ENCODE assay signal across 1 cellular context in the genomic region with DNA sequence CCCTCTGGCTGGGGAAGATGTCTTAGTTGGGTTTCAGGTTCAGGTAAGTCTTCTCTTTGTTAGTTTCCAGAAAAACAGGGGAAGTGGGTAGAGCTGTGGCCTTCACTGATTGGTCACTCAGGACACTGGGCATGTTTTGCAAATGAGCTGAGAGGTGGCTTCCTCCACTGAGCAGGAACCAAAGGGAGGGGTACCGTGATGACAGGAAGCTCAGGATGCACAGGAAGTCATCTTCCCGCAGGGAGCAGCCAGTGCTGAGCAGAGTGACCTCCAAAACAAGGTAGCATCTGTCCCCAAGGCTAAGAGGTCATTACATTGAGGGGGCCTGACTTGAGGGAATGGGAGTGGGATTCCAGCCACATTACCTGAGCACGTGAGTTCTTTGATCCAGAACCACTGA.
TF ChIP-seq lines count a peak whose summit lies in the region.

No MANE protein-coding gene starts in this region.

TF ChIP-seq in GM23338, 12 proteins besides CTCF, POLR2A, EP300 and RAD21 (continued from another document):
- TF ChIP-seq CREB1 (CRISPR knock-in tag; IDR thresholded peaks at IDR 0.05; ENCODE audit: low read depth) (no peak), EZH2 (IDR thresholded peaks at IDR 0.05; ENCODE audit: low read depth, unreplicated experiment) (no peak), STAT1 (IDR thresholded peaks at IDR 0.05; ENCODE audit: unreplicated experiment) (no peak), ZNF331 (CRISPR knock-in tag; IDR thresholded peaks at IDR 0.05; ENCODE audit: low read depth) (no peak), JUNB (IDR thresholded peaks at IDR 0.05; ENCODE audit: unreplicated experiment) (no peak), ZNF114 (CRISPR knock-in tag; IDR thresholded peaks at IDR 0.05) (no peak)
- TF ChIP-seq, protein P1, sequence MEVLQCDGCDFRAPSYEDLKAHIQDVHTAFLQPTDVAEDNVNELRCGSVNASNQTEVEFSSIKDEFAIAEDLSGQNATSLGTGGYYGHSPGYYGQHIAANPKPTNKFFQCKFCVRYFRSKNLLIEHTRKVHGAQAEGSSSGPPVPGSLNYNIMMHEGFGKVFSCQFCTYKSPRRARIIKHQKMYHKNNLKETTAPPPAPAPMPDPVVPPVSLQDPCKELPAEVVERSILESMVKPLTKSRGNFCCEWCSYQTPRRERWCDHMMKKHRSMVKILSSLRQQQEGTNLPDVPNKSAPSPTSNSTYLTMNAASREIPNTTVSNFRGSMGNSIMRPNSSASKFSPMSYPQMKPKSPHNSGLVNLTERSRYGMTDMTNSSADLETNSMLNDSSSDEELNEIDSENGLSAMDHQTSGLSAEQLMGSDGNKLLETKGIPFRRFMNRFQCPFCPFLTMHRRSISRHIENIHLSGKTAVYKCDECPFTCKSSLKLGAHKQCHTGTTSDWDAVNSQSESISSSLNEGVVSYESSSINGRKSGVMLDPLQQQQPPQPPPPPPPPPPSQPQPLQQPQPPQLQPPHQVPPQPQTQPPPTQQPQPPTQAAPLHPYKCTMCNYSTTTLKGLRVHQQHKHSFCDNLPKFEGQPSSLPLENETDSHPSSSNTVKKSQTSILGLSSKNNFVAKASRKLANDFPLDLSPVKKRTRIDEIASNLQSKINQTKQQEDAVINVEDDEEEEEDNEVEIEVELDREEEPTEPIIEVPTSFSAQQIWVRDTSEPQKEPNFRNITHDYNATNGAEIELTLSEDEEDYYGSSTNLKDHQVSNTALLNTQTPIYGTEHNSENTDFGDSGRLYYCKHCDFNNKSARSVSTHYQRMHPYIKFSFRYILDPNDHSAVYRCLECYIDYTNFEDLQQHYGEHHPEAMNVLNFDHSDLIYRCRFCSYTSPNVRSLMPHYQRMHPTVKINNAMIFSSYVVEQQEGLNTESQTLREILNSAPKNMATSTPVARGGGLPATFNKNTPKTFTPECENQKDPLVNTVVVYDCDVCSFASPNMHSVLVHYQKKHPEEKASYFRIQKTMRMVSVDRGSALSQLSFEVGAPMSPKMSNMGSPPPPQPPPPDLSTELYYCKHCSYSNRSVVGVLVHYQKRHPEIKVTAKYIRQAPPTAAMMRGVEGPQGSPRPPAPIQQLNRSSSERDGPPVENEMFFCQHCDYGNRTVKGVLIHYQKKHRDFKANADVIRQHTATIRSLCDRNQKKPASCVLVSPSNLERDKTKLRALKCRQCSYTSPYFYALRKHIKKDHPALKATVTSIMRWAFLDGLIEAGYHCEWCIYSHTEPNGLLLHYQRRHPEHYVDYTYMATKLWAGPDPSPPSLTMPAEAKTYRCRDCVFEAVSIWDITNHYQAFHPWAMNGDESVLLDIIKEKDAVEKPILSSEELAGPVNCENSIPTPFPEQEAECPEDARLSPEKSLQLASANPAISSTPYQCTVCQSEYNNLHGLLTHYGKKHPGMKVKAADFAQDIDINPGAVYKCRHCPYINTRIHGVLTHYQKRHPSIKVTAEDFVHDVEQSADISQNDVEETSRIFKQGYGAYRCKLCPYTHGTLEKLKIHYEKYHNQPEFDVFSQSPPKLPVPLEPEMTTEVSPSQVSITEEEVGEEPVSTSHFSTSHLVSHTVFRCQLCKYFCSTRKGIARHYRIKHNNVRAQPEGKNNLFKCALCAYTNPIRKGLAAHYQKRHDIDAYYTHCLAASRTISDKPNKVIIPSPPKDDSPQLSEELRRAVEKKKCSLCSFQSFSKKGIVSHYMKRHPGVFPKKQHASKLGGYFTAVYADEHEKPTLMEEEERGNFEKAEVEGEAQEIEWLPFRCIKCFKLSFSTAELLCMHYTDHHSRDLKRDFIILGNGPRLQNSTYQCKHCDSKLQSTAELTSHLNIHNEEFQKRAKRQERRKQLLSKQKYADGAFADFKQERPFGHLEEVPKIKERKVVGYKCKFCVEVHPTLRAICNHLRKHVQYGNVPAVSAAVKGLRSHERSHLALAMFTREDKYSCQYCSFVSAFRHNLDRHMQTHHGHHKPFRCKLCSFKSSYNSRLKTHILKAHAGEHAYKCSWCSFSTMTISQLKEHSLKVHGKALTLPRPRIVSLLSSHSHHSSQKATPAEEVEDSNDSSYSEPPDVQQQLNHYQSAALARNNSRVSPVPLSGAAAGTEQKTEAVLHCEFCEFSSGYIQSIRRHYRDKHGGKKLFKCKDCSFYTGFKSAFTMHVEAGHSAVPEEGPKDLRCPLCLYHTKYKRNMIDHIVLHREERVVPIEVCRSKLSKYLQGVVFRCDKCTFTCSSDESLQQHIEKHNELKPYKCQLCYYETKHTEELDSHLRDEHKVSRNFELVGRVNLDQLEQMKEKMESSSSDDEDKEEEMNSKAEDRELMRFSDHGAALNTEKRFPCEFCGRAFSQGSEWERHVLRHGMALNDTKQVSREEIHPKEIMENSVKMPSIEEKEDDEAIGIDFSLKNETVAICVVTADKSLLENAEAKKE (CRISPR knock-in tag; IDR thresholded peaks at IDR 0.05): no peak
- TF ChIP-seq, protein P2, sequence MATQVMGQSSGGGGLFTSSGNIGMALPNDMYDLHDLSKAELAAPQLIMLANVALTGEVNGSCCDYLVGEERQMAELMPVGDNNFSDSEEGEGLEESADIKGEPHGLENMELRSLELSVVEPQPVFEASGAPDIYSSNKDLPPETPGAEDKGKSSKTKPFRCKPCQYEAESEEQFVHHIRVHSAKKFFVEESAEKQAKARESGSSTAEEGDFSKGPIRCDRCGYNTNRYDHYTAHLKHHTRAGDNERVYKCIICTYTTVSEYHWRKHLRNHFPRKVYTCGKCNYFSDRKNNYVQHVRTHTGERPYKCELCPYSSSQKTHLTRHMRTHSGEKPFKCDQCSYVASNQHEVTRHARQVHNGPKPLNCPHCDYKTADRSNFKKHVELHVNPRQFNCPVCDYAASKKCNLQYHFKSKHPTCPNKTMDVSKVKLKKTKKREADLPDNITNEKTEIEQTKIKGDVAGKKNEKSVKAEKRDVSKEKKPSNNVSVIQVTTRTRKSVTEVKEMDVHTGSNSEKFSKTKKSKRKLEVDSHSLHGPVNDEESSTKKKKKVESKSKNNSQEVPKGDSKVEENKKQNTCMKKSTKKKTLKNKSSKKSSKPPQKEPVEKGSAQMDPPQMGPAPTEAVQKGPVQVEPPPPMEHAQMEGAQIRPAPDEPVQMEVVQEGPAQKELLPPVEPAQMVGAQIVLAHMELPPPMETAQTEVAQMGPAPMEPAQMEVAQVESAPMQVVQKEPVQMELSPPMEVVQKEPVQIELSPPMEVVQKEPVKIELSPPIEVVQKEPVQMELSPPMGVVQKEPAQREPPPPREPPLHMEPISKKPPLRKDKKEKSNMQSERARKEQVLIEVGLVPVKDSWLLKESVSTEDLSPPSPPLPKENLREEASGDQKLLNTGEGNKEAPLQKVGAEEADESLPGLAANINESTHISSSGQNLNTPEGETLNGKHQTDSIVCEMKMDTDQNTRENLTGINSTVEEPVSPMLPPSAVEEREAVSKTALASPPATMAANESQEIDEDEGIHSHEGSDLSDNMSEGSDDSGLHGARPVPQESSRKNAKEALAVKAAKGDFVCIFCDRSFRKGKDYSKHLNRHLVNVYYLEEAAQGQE (IDR thresholded peaks at IDR 0.05; ENCODE audit: unreplicated experiment): no peak
- TF ChIP-seq, protein P3, sequence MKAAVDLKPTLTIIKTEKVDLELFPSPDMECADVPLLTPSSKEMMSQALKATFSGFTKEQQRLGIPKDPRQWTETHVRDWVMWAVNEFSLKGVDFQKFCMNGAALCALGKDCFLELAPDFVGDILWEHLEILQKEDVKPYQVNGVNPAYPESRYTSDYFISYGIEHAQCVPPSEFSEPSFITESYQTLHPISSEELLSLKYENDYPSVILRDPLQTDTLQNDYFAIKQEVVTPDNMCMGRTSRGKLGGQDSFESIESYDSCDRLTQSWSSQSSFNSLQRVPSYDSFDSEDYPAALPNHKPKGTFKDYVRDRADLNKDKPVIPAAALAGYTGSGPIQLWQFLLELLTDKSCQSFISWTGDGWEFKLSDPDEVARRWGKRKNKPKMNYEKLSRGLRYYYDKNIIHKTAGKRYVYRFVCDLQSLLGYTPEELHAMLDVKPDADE (IDR thresholded peaks at IDR 0.05): no peak
